ENCODE assay signal across 9 cellular contexts in genomic region chr22:42857845-42858481, GRCh38. TPM values are rescaled to one million over a fixed set of nuclear protein-coding genes. Genes with fewer than 3 reads are reported as not detected.
DNase-seq lines count a peak whose midpoint lies in the region; ATAC-seq and TF ChIP-seq lines count a peak whose summit lies in the region.
"Had no signal": no experiment of that assay in that cellular context is flagged by ENCODE, and none has a peak within 500 bp of the region (broad histone marks: within the 10 kb centered on the region; RNA-seq: fewer than 3 reads in every experiment).

No MANE protein-coding gene starts in this region.

- no peak overlapping the region for H3K4me3 ChIP-seq in IMR-90 (ENCODE audit: insufficient read depth, low read depth, low read length)

- 99% methylated on average over 11 of the region's 14 CpGs; no CpG with 5 or more reads in 1 of the 2 experiments for WGBS in IMR-90 (ENCODE audit: extremely low coverage in 2 of 2, insufficient read length in 1 of 2), 2 experiments

- H3K9me1 ChIP-seq in IMR-90 (ENCODE audit: insufficient read depth, low read length): peaks cover 19% of the 10 kb centered on the region; the same call in 1 of the 2 replicates

- TF ChIP-seq CTCF in 22Rv1 (IDR thresholded peaks at IDR 0.05) (no peak), IMR-90 (conservative IDR thresholded peaks at IDR 0.05; ENCODE audit: low read depth, low read length) (no peak), MCF 10A (IDR thresholded peaks at IDR 0.05; ENCODE audit: unreplicated experiment) (no peak), nephron progenitor cell (IDR thresholded peaks at IDR 0.05) (no peak)

- POLR2A ChIA-PET in IMR-90 (lab: Charles Lee; ENCODE audit: unreplicated experiment) (no interaction called here), MCF 10A (lab: Yijun Ruan, JAX) (interaction anchor here (0.5 to 1.2 kb wide), 7 partner anchors 11 to 236 kb away, joined by 3 read pairs; no protein-coding TSS in a partner anchor)

- peak overlapping the region in 1 of 2 experiments; percentile 93; a peak in 1 of 4 replicates for H4K8ac ChIP-seq in IMR-90 (ENCODE audit: low read depth in 2 of 2, low read length in 2 of 2)

- 0 out of 2 replicates have a peak, but pooled peaks cover 2% of the 10 kb centered on the region for H3K9me3 ChIP-seq in IMR-90 (ENCODE audit: control insufficient read depth, insufficient read depth, low read length)

- H4K91ac ChIP-seq in IMR-90 (ENCODE audit: insufficient read depth, low read depth, low read length): no peak overlapping the region

- H3K27me3 Mint-ChIP-seq in MCF 10A (ENCODE audit: insufficient read depth, unreplicated experiment) (no peaks in the 10 kb centered on the region), nephron progenitor cell (ENCODE audit: low read depth, poor library complexity) (peaks cover 8% of the 10 kb centered on the region)
- H3K27me3 Mint-ChIP-seq: activated CD4-positive, alpha-beta memory T cell treated with anti-CD3 and anti-CD28 coated beads for 36 hours had no signal

- no peak overlapping the region for H3K14ac ChIP-seq in IMR-90 (replicated peaks; ENCODE audit: low read depth, low read length)

- no peak for TF ChIP-seq RAD21 in IMR-90 (IDR thresholded peaks at IDR 0.05; ENCODE audit: low read length)

- peak overlapping the region; percentile 11; the same call in 1 of the 2 replicates for H3K4ac ChIP-seq in IMR-90 (ENCODE audit: low read depth, low read length)

- no peak overlapping the region for H2AFZ ChIP-seq in IMR-90 (replicated peaks; ENCODE audit: low read length, poor library complexity)

- H2AK5ac ChIP-seq in IMR-90 (ENCODE audit: low read depth, low read length): peak overlapping the region; percentile 98

- CTCF ChIA-PET in IMR-90 (lab: Yijun Ruan, JAX) (no interaction called here), MCF 10A (lab: Yijun Ruan, JAX) (interaction anchor here (0.6 to 2.0 kb wide), 6 partner anchors 9 to 202 kb away, joined by 3 to 6 read pairs (median 3); no protein-coding TSS in a partner anchor)

- H3K9me3 Mint-ChIP-seq in MCF 10A (ENCODE audit: unreplicated experiment) (no peaks in the 10 kb centered on the region), nephron progenitor cell (peaks cover 3% of the 10 kb centered on the region)

- no peak overlapping the region for H3K4me2 ChIP-seq in IMR-90 (ENCODE audit: low read depth, low read length)

- peaks cover 5% of the 10 kb centered on the region; the same call in 1 of the 2 replicates for H3K4me1 ChIP-seq in IMR-90 (ENCODE audit: control insufficient read depth, insufficient read depth, low read length)

- ATAC-seq in IMR-90 (ENCODE audit: low read depth) (no peak), HG03460 (IDR thresholded peaks at IDR 0.05; ENCODE audit: unreplicated experiment) (no peak), GM21723 (IDR thresholded peaks at IDR 0.05; ENCODE audit: unreplicated experiment) (no peak)

- no peak for TF ChIP-seq POLR2A in IMR-90 (IDR thresholded peaks at IDR 0.05; ENCODE audit: low read depth, low read length)

- no peaks in the 10 kb centered on the region for H3K4me1 Mint-ChIP-seq in MCF 10A (ENCODE audit: insufficient read depth, unreplicated experiment)
- peaks cover 24% of the 10 kb centered on the region for H3K4me1 Mint-ChIP-seq in nephron progenitor cell

- H3K36me3 Mint-ChIP-seq in MCF 10A (ENCODE audit: insufficient read depth, unreplicated experiment) (peaks cover 6% of the 10 kb centered on the region), nephron progenitor cell (ENCODE audit: low read depth) (peaks cover 4% of the 10 kb centered on the region)
- H3K36me3 Mint-ChIP-seq: activated CD4-positive, alpha-beta memory T cell treated with anti-CD3 and anti-CD28 coated beads for 36 hours had no signal

- H2BK20ac ChIP-seq in IMR-90 (ENCODE audit: low read depth, low read length): no peak overlapping the region

- peaks cover 0 to 51% of the 10 kb centered on the region in 2 experiments; a peak in 3 of 4 replicates for H3K79me1 ChIP-seq in IMR-90 (ENCODE audit: low read depth in 1 of 2, low read length in 2 of 2)

- intact Hi-C loops in IMR-90 (cut with micrococcal nuclease) (no loop called here), MCF 10A (cut with micrococcal nuclease) (no loop called here)

- H3K23ac ChIP-seq in IMR-90 (ENCODE audit: low read depth, low read length): no peak overlapping the region

- no peak overlapping the region for H2BK5ac ChIP-seq in IMR-90 (ENCODE audit: low read depth, low read length, poor library complexity, severe bottlenecking)

- no peak overlapping the region for H2BK15ac ChIP-seq in IMR-90 (ENCODE audit: low read depth, low read length)

- H2BK120ac ChIP-seq in IMR-90 (ENCODE audit: low read depth, low read length): no peak overlapping the region

- no TSS peak for BruUV-seq in IMR-90 (replicated peaks; lab: Mats Ljungman, UMichigan)
- BruUV-seq in MCF 10A (replicated peaks; lab: Mats Ljungman, UMichigan): TSS peak; percentile 77

- H3K9ac ChIP-seq in IMR-90 (ENCODE audit: low read depth, low read length): no peak overlapping the region

- no peak overlapping the region for H3K18ac ChIP-seq in IMR-90 (ENCODE audit: low read depth, low read length)

- H3K4me3 Mint-ChIP-seq in MCF 10A (ENCODE audit: unreplicated experiment) (peak overlapping the region; percentile 67), nephron progenitor cell (peak overlapping the region; percentile 5)

- H2AK9ac ChIP-seq in IMR-90 (replicated peaks; ENCODE audit: low read depth, low read length, poor library complexity): no peak overlapping the region

- no peak overlapping the region; the same call in 1 of the 2 replicates for H4K5ac ChIP-seq in IMR-90 (ENCODE audit: low read depth, low read length)

- DNase-seq in IMR-90: no peak
- DNase-seq in MCF 10A (ENCODE audit: unreplicated experiment): no peak
- DNase-seq in nephron progenitor cell: no peak
- DNase-seq in GOT3 (lab: John Stamatoyannopoulos, UW): no peak
- DNase-seq in GDM1 (lab: John Stamatoyannopoulos, UW): no peak

- H3K27ac ChIP-seq in 22Rv1 (peak overlapping the region; percentile 80), IMR-90 (ENCODE audit: insufficient read depth, low read length) (no peak overlapping the region)

- dilution Hi-C loops in IMR-90 (cut with HindIII; ENCODE audit: low sequenced_read_pairs, unreplicated experiment): no loop called here

- no peak overlapping the region for H3K56ac ChIP-seq in IMR-90 (ENCODE audit: extremely low read depth, insufficient read depth, low read length)

- no peaks in the 10 kb centered on the region for H3K27me3 ChIP-seq in IMR-90 (ENCODE audit: control insufficient read depth, insufficient read depth, low read length)

- in situ Hi-C loops in IMR-90 (cut with MboI; ENCODE audit: low sequenced_read_pairs): no loop called here

- H3K36me3 ChIP-seq in IMR-90 (ENCODE audit: control insufficient read depth, insufficient read depth, low read length): 0 out of 2 replicates have a peak, but pooled peaks cover 2% of the 10 kb centered on the region

- H3K27ac Mint-ChIP-seq in MCF 10A (ENCODE audit: low read depth, unreplicated experiment): no peak overlapping the region
- H3K27ac Mint-ChIP-seq in nephron progenitor cell: no peak overlapping the region
- H3K27ac Mint-ChIP-seq: activated CD4-positive, alpha-beta memory T cell treated with anti-CD3 and anti-CD28 coated beads for 36 hours had no signal

- H4K20me1 ChIP-seq in IMR-90 (ENCODE audit: insufficient read depth, low read length): peaks cover 32% of the 10 kb centered on the region

TF ChIP-seq in IMR-90, 13 proteins besides CTCF, POLR2A, EP300 and RAD21:
- TF ChIP-seq RFX5 (IDR thresholded peaks at IDR 0.05; ENCODE audit: low read depth, low read length) (no peak), NFE2L2 (IDR thresholded peaks at IDR 0.05; ENCODE audit: low read depth, low read length) (no peak), RCOR1 (IDR thresholded peaks at IDR 0.05; ENCODE audit: insufficient replicate concordance, low read length) (no peak), MAFK (IDR thresholded peaks at IDR 0.05; ENCODE audit: low read depth, low read length) (no peak), CEBPB (IDR thresholded peaks at IDR 0.05; ENCODE audit: low read depth, low read length) (no peak), MXI1 (IDR thresholded peaks at IDR 0.05; ENCODE audit: borderline replicate concordance, low read depth, low read length) (no peak), FOS (IDR thresholded peaks at IDR 0.05; ENCODE audit: low read depth, low read length) (no peak), BHLHE40 (IDR thresholded peaks at IDR 0.05; ENCODE audit: low read depth, low read length) (no peak), CHD1 (IDR thresholded peaks at IDR 0.05; ENCODE audit: low read depth, low read length) (no peak), MAZ (IDR thresholded peaks at IDR 0.05; ENCODE audit: borderline replicate concordance, low read depth, low read length) (no peak), SMC3 (IDR thresholded peaks at IDR 0.05; ENCODE audit: low read depth, low read length) (no peak), ELK1 (IDR thresholded peaks at IDR 0.05; ENCODE audit: borderline replicate concordance, low read depth, low read length) (no peak)
- TF ChIP-seq, protein P1, sequence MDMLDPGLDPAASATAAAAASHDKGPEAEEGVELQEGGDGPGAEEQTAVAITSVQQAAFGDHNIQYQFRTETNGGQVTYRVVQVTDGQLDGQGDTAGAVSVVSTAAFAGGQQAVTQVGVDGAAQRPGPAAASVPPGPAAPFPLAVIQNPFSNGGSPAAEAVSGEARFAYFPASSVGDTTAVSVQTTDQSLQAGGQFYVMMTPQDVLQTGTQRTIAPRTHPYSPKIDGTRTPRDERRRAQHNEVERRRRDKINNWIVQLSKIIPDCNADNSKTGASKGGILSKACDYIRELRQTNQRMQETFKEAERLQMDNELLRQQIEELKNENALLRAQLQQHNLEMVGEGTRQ (IDR thresholded peaks at IDR 0.05; ENCODE audit: low read depth, low read length): no peak
TF ChIP-seq in IMR-90: peak in this region for 0.

RNA-seq across cellular contexts. Expression of gene ARFGAP3, which starts 0.9 kb away (rescaled TPM):
- total RNA-seq in IMR-90 (2012; rRNA removed) (70.1 and 88.0 TPM in 2 replicates), MCF 10A (2022) (67.1 and 82.9 TPM in 2 replicates)
- 46.5 and 50.0 TPM in 2 replicates for polyA plus RNA-seq in IMR-90 (2012; rRNA removed)
- 20.1 and 23.0 TPM in 2 replicates for polyA plus RNA-seq in IMR-90 (2012; cell fraction: cytosol; rRNA removed)
- 20.9 and 47.6 TPM in 2 replicates for polyA plus RNA-seq in IMR-90 (2012; cell fraction: nucleus; rRNA removed; ENCODE audit: low replicate concordance)
